ENCODE assay signal across 32 cellular contexts in genomic region chr1:175701590-175701989, GRCh38. TPM values are rescaled to one million over a fixed set of nuclear protein-coding genes. Genes with fewer than 3 reads are reported as not detected.
"Had no signal": no experiment of that assay in that cellular context is flagged by ENCODE, and none has a peak within 500 bp of the region (broad histone marks: within the 10 kb centered on the region; RNA-seq: fewer than 3 reads in every experiment).

No MANE protein-coding gene starts in this region.

- H3K27me3 Mint-ChIP-seq: activated naive CD8-positive, alpha-beta T cell; dendritic cell treated with granulocyte-macrophage colony-stimulating factor and Interleukin-4, amounts not matched to agents 40 ng/mL and 50 ng/mL, for 4 days had no signal

- H3K9me3 ChIP-seq: esophagus muscularis mucosa, gastrocnemius medialis, heart left ventricle had no signal

- H3K9me3 Mint-ChIP-seq: activated CD8-positive, alpha-beta T cell treated with anti-CD3 and anti-CD28 coated beads for 36 hours; activated T-cell treated with anti-CD3 and anti-CD28 coated beads, Interleukin-2, amount 50 U/mL, for 4 hours; activated T-helper 17 cell treated with anti-CD3 and anti-CD28 coated beads, Interleukin-2, amount 50 U/mL, for 72 hours; central memory CD8-positive, alpha-beta T cell; dendritic cell treated with granulocyte-macrophage colony-stimulating factor and Interleukin-4, amounts not matched to agents 40 ng/mL and 50 ng/mL, for 4 days; endodermal cell; T-cell; T-helper 1 cell treated with Interleukin-12 subunit alpha and Interleukin-12 subunit beta and Interleukin-4 antibody, amounts not matched to agents 30 μg/mL and 1 μg/mL, for 36 hours had no signal

- H3K36me3 Mint-ChIP-seq: activated naive CD8-positive, alpha-beta T cell; T-cell had no signal

- H3K27me3 ChIP-seq: brain microvascular endothelial cell, gastrocnemius medialis had no signal

- DNase-seq: activated CD4-positive, alpha-beta T cell treated with anti-CD3 and anti-CD28 coated beads for 1 hour; activated CD4-positive, alpha-beta T cell treated with anti-CD3 and anti-CD28 coated beads for 4 hours; activated CD4-positive, alpha-beta T cell treated with anti-CD3 and anti-CD28 coated beads, Interleukin-2, amount 50 U/mL, for 1 hour; activated CD4-positive, alpha-beta T cell treated with anti-CD3 and anti-CD28 coated beads, Interleukin-2, amount 50 U/mL, for 48 hours; activated CD8-positive, alpha-beta memory T cell treated with anti-CD3 and anti-CD28 coated beads for 24 hours; activated CD8-positive, alpha-beta T cell treated with anti-CD3 and anti-CD28 coated beads for 36 hours; activated effector memory CD4-positive, alpha-beta T cell treated with Interleukin-2 at 50 U/mL for 16 hours; activated gamma-delta T cell treated with Interleukin-2 at 50 U/mL for 16 hours; activated naive CD4-positive, alpha-beta T cell treated with anti-CD3 and anti-CD28 coated beads, Interleukin-2, amount 50 U/mL, for 16 hours; activated naive CD4-positive, alpha-beta T cell treated with Interleukin-2 at 50 U/mL for 16 hours; activated T-cell treated with anti-CD3 and anti-CD28 coated beads, Interleukin-2, amount 50 U/mL, for 4 hours; amniotic stem cell; brain microvascular endothelial cell; effector memory CD4-positive, alpha-beta T cell; erythroblast; foreskin keratinocyte; gastrocnemius medialis; glutamatergic neuron; T-cell; T1000 had no signal

- H3K4me1 Mint-ChIP-seq: activated T-helper 17 cell treated with anti-CD3 and anti-CD28 coated beads, Interleukin-2, amount 50 U/mL, for 72 hours; central memory CD8-positive, alpha-beta T cell; T-cell had no signal

- H3K4me3 Mint-ChIP-seq: activated CD8-positive, alpha-beta T cell treated with anti-CD3 and anti-CD28 coated beads for 36 hours; activated naive CD8-positive, alpha-beta T cell; activated T-cell treated with anti-CD3 and anti-CD28 coated beads, Interleukin-2, amount 50 U/mL, for 4 hours; activated T-helper 17 cell treated with anti-CD3 and anti-CD28 coated beads, Interleukin-2, amount 50 U/mL, for 72 hours; central memory CD8-positive, alpha-beta T cell; dendritic cell treated with granulocyte-macrophage colony-stimulating factor and Interleukin-4, amounts not matched to agents 40 ng/mL and 50 ng/mL, for 4 days; endodermal cell; T-cell; T-helper 1 cell treated with Interleukin-12 subunit alpha and Interleukin-12 subunit beta and Interleukin-4 antibody, amounts not matched to agents 30 μg/mL and 1 μg/mL, for 36 hours had no signal

- FAIRE-seq: astrocyte, bronchial epithelial cell had no signal

- H3K27ac ChIP-seq: brain microvascular endothelial cell, coronary artery, dorsolateral prefrontal cortex, esophagus muscularis mucosa, foreskin keratinocyte, gastrocnemius medialis, heart left ventricle had no signal

- H3K4me3 ChIP-seq: coronary artery, dorsolateral prefrontal cortex, esophagus muscularis mucosa, gastrocnemius medialis, heart left ventricle had no signal

- H3K36me3 ChIP-seq: brain microvascular endothelial cell, esophagus muscularis mucosa, gastrocnemius medialis, heart left ventricle had no signal

- ATAC-seq: activated CD8-positive, alpha-beta T cell treated with anti-CD3 and anti-CD28 coated beads for 36 hours; activated T-cell treated with anti-CD3 and anti-CD28 coated beads, Interleukin-2, amount 50 U/mL, for 4 hours; activated T-helper 17 cell treated with anti-CD3 and anti-CD28 coated beads, Interleukin-2, amount 50 U/mL, for 72 hours; foreskin keratinocyte; gastrocnemius medialis; T-cell had no signal

- H3K27ac Mint-ChIP-seq: activated CD8-positive, alpha-beta T cell treated with anti-CD3 and anti-CD28 coated beads for 36 hours; activated naive CD8-positive, alpha-beta T cell; activated T-helper 17 cell treated with anti-CD3 and anti-CD28 coated beads, Interleukin-2, amount 50 U/mL, for 72 hours; dendritic cell treated with granulocyte-macrophage colony-stimulating factor and Interleukin-4, amounts not matched to agents 40 ng/mL and 50 ng/mL, for 4 days; endodermal cell; T-cell; T-helper 1 cell treated with Interleukin-12 subunit alpha and Interleukin-12 subunit beta and Interleukin-4 antibody, amounts not matched to agents 30 μg/mL and 1 μg/mL, for 36 hours had no signal

- H3K4me1 ChIP-seq: esophagus muscularis mucosa, foreskin keratinocyte had no signal

RNA-seq across cellular contexts. Expression of gene TNR, which starts 41.8 kb away (rescaled TPM):
- total RNA-seq: activated CD8-positive, alpha-beta T cell treated with anti-CD3 and anti-CD28 coated beads for 36 hours; activated T-cell treated with anti-CD3 and anti-CD28 coated beads, Interleukin-2, amount 50 U/mL, for 4 hours; activated T-helper 17 cell treated with anti-CD3 and anti-CD28 coated beads, Interleukin-2, amount 50 U/mL, for 72 hours; astrocyte; bronchial epithelial cell; foreskin keratinocyte; gastrocnemius medialis; T-cell had no signal
- polyA plus RNA-seq: foreskin keratinocyte had no signal
